ENCODE assay signal across 10 cellular contexts in the genomic region with DNA sequence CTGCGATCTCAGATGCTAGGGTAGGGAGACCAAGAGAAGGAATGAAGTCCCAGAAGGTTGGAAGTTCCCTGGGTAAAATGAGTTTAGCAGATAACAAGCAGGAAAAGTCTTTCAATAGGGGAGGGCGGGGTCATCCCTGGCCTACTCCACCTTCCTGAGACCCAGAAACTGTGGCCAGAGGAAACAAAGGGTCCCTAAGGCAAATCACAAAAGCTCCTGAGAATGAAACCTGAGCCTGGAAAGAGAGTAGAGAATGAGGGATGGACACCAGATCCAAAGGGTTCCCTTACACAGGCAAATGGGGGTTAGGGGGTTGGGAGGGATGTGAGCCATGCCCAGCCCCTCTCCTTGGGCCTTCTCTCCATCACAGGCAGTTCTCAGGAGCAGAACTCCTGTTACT. TPM values are rescaled to one million over a fixed set of nuclear protein-coding genes. Genes with fewer than 3 reads are reported as not detected.
A peak's percentile ranks its signal among the peaks of the same experiment; 100 is the strongest.
DNase-seq lines count a peak whose midpoint lies in the region; ATAC-seq, FAIRE-seq and TF ChIP-seq lines count a peak whose summit lies in the region.
"Had no signal": no experiment of that assay in that cellular context is flagged by ENCODE, and none has a peak within 500 bp of the region (broad histone marks: within the 10 kb centered on the region; RNA-seq: fewer than 3 reads in every experiment).

No MANE protein-coding gene starts in this region.

- no peaks in the 10 kb centered on the region for H3K36me3 Mint-ChIP-seq in CD8-positive, alpha-beta T cell
- H3K36me3 Mint-ChIP-seq in activated T-helper 17 cell treated with anti-CD3 and anti-CD28 coated beads, Interleukin-2, amount 50 U/mL, for 72 hours (ENCODE audit: low read depth) = no peaks in the 10 kb centered on the region

- ATAC-seq in CD8-positive, alpha-beta T cell = no peak
- ATAC-seq in activated T-helper 17 cell treated with anti-CD3 and anti-CD28 coated beads, Interleukin-2, amount 50 U/mL, for 72 hours (replicated peaks) = no peak
- ATAC-seq in HG02571 (IDR thresholded peaks at IDR 0.05; ENCODE audit: unreplicated experiment) = no peak
- ATAC-seq in HG03175 (IDR thresholded peaks at IDR 0.05; ENCODE audit: unreplicated experiment) = no peak

- CTCF ChIA-PET in CD8-positive, alpha-beta T cell (lab: Charles Lee) = interaction anchor here (0.6 to 9.6 kb wide), 11 partner anchors 14 to 128 kb away, joined by 3 to 237 read pairs (median 50); a partner anchor contains a TSS

- H3K27ac Mint-ChIP-seq in CD8-positive, alpha-beta T cell = peak overlapping the region; percentile 99
- H3K27ac Mint-ChIP-seq in activated T-helper 17 cell treated with anti-CD3 and anti-CD28 coated beads, Interleukin-2, amount 50 U/mL, for 72 hours = peak overlapping the region; percentile 65
- H3K27ac Mint-ChIP-seq: activated T-helper 2 cell treated with anti-CD3 and anti-CD28 coated beads, Interferon-gamma antibody, Interleukin-2, Interleukin-4, amounts not matched to agents 10 μg/mL and 5 μg/mL and 100 μg/mL, durations not matched to agents 14 hours and 24 hours and 36 hours had no signal

- H3K27ac ChIP-seq in CD8-positive, alpha-beta T cell (ENCODE audit: low read depth, low read length) = no peak overlapping the region

- no peaks in the 10 kb centered on the region for H3K9me3 Mint-ChIP-seq in CD8-positive, alpha-beta T cell
- H3K9me3 Mint-ChIP-seq in activated T-helper 17 cell treated with anti-CD3 and anti-CD28 coated beads, Interleukin-2, amount 50 U/mL, for 72 hours = no peaks in the 10 kb centered on the region
- H3K9me3 Mint-ChIP-seq: activated T-helper 2 cell treated with anti-CD3 and anti-CD28 coated beads, Interferon-gamma antibody, Interleukin-2, Interleukin-4, amounts not matched to agents 10 μg/mL and 5 μg/mL and 100 μg/mL, durations not matched to agents 14 hours and 24 hours and 36 hours had no signal

- no peak for TF ChIP-seq CTCF in CD8-positive, alpha-beta T cell (IDR thresholded peaks at IDR 0.05)
- TF ChIP-seq CTCF in D721Med (IDR thresholded peaks at IDR 0.05; ENCODE audit: insufficient read depth, missing control alignments) = no peak

- no peak for FAIRE-seq in D721Med (lab: Jason Lieb, UNC)

- no peaks in the 10 kb centered on the region for H3K36me3 ChIP-seq in CD8-positive, alpha-beta T cell (ENCODE audit: insufficient read depth, low read length)

- peaks cover 87% of the 10 kb centered on the region for H3K4me1 Mint-ChIP-seq in CD8-positive, alpha-beta T cell (ENCODE audit: low read depth)
- H3K4me1 Mint-ChIP-seq in activated T-helper 17 cell treated with anti-CD3 and anti-CD28 coated beads, Interleukin-2, amount 50 U/mL, for 72 hours = peaks cover 67% of the 10 kb centered on the region

- no peaks in the 10 kb centered on the region for H3K27me3 Mint-ChIP-seq in CD8-positive, alpha-beta T cell (ENCODE audit: low read depth)
- no peaks in the 10 kb centered on the region for H3K27me3 Mint-ChIP-seq in activated T-helper 17 cell treated with anti-CD3 and anti-CD28 coated beads, Interleukin-2, amount 50 U/mL, for 72 hours

- H3K4me3 Mint-ChIP-seq in CD8-positive, alpha-beta T cell = peak overlapping the region; percentile 30
- H3K4me3 Mint-ChIP-seq in activated T-helper 17 cell treated with anti-CD3 and anti-CD28 coated beads, Interleukin-2, amount 50 U/mL, for 72 hours = peak overlapping the region; percentile 77

- POLR2A ChIA-PET in CD8-positive, alpha-beta T cell (lab: Charles Lee) = interaction anchor here (1.1 to 8.3 kb wide), 4 partner anchors 13 to 44 kb away, joined by 3 to 141 read pairs (median 34); a partner anchor contains a TSS

- no peaks in the 10 kb centered on the region for H3K27me3 ChIP-seq in CD8-positive, alpha-beta T cell (ENCODE audit: insufficient read depth, low read length)

- intact Hi-C loops in CD8-positive, alpha-beta T cell (cut with DNase I, micrococcal nuclease) = loop anchor here in 1 of 2 experiments (2.0 kb wide), 1 partner anchor 47 kb away; a partner anchor contains a TSS

- H3K4me3 ChIP-seq in CD8-positive, alpha-beta T cell (ENCODE audit: low read depth, low read length) = no peak overlapping the region

- H3K9me3 ChIP-seq in CD8-positive, alpha-beta T cell (ENCODE audit: low read length) = no peaks in the 10 kb centered on the region

- peaks cover 88% of the 10 kb centered on the region for H3K4me1 ChIP-seq in CD8-positive, alpha-beta T cell (ENCODE audit: insufficient read depth, low read length)

- DNase-seq in CD8-positive, alpha-beta T cell = no peak
- DNase-seq in iPS DF 19.7 (ENCODE audit: low read depth, low spot score) (peak; percentile 71), retina (peak; percentile 46), D721Med (ENCODE audit: insufficient read length, low spot score) (no peak), inferior parietal cortex (ENCODE audit: extremely low spot score) (no peak)
- DNase-seq: NCI-H524 had no signal

RNA-seq across cellular contexts. Expression of a gene that starts 9.6 kb away (rescaled TPM):
- total RNA-seq in CD8-positive, alpha-beta T cell = 10 to 100 TPM; 24.1 to 25.6 TPM
- 10 to 100 TPM; 12.2 to 21.8 TPM for total RNA-seq in activated T-helper 17 cell treated with anti-CD3 and anti-CD28 coated beads, Interleukin-2, amount 50 U/mL, for 72 hours

RNA-seq across cellular contexts. Expression of a gene that starts 11.7 kb away (rescaled TPM):
- total RNA-seq in CD8-positive, alpha-beta T cell = 10 to 100 TPM; 43.8 to 46.6 TPM
- 100 to 1,000 TPM in 1 of 2 donors, 10 to 100 TPM in 1; 80.5 to 114 TPM for total RNA-seq in activated T-helper 17 cell treated with anti-CD3 and anti-CD28 coated beads, Interleukin-2, amount 50 U/mL, for 72 hours

RNA-seq across cellular contexts. Expression of a gene that starts 30.3 kb away (rescaled TPM):
- total RNA-seq in CD8-positive, alpha-beta T cell = 100 to 1,000 TPM; 187 to 198 TPM
- 100 to 1,000 TPM; 110 to 244 TPM for total RNA-seq in activated T-helper 17 cell treated with anti-CD3 and anti-CD28 coated beads, Interleukin-2, amount 50 U/mL, for 72 hours

RNA-seq across cellular contexts. Expression of a gene that starts 47.3 kb away (rescaled TPM):
- 10 to 100 TPM; 34.6 to 35.7 TPM for total RNA-seq in CD8-positive, alpha-beta T cell
- total RNA-seq in activated T-helper 17 cell treated with anti-CD3 and anti-CD28 coated beads, Interleukin-2, amount 50 U/mL, for 72 hours = 10 to 100 TPM; 10.3 to 14.4 TPM

RNA-seq across cellular contexts. Expression of a gene that starts 55.8 kb away (rescaled TPM):
- total RNA-seq in CD8-positive, alpha-beta T cell = 100 to 1,000 TPM; 103 to 104 TPM
- total RNA-seq in activated T-helper 17 cell treated with anti-CD3 and anti-CD28 coated beads, Interleukin-2, amount 50 U/mL, for 72 hours = 100 to 1,000 TPM in 1 of 2 donors, 10 to 100 TPM in 1; 83.5 to 140 TPM

Comparison
In these comparisons a context has a peak if more than half of its experiments do, and no peak if none do; other contexts are left out.
1. DNase-seq: peak in iPS DF 19.7 (single experiment) and retina (single experiment); none in CD8-positive, alpha-beta T cell (0 of 7), D721Med (single experiment) and inferior parietal cortex (single experiment).